ENCODE assay signal across 21 cellular contexts in genomic region chr9:95864852-95865580, GRCh38. TPM values are rescaled to one million over a fixed set of nuclear protein-coding genes. Genes with fewer than 3 reads are reported as not detected.
DNase-seq lines count a peak whose midpoint lies in the region; ATAC-seq, FAIRE-seq and TF ChIP-seq lines count a peak whose summit lies in the region.
"Had no signal": no experiment of that assay in that cellular context is flagged by ENCODE, and none has a peak within 500 bp of the region (broad histone marks: within the 10 kb centered on the region; RNA-seq: fewer than 3 reads in every experiment).

No MANE protein-coding gene starts in this region.

- TF ChIP-seq POLR2A in H54 (IDR thresholded peaks at IDR 0.05; ENCODE audit: low read depth, low read length): no peak

- ATAC-seq in activated T-cell treated with anti-CD3 and anti-CD28 coated beads, Interleukin-2, amount 50 U/mL, for 72 hours (replicated peaks in 1 of 2): peak; percentile 82 to 95
- ATAC-seq in stimulated activated naive B cell treated with anti-CD40 and anti-IgM and Interleukin-4, amounts not matched to agents 10 μg/mL and 1 μg/mL and 100 μg/mL, for 72 hours (replicated peaks): peak; percentile 48 to 81
- ATAC-seq: Right ventricle myocardium inferior had no signal

- no peak for DNase-seq in activated T-cell treated with anti-CD3 and anti-CD28 coated beads, Interleukin-2, amount 50 U/mL, for 72 hours
- DNase-seq in activated T-cell treated with anti-CD3 and anti-CD28 coated beads for 4 hours (no peak), H54 (ENCODE audit: insufficient read length, low spot score) (no peak), RCC 7860 (ENCODE audit: low spot score) (no peak), GDM1 (lab: John Stamatoyannopoulos, UW) (no peak), RWPE1 (ENCODE audit: low spot score) (no peak), HEK293T (ENCODE audit: extremely low spot score) (no peak)
- DNase-seq in stimulated activated naive B cell treated with anti-CD40 and anti-IgM and Interleukin-4, amounts not matched to agents 10 μg/mL and 1 μg/mL and 100 μg/mL, for 72 hours: no peak
- DNase-seq: ACHN, AML-193, COR-L47, GOT3, NCI-H1105 treated with DMSO at 0.1 percent for 48 hours, NCI-H1694 treated with DMSO at 0.1 percent for 48 hours, NCI-H226, NCI-H526 treated with DMSO at 0.1 percent for 48 hours, SK-N-SH, T-helper 1 cell had no signal

- POLR2A ChIA-PET in RWPE1 (lab: Yijun Ruan, JAX; ENCODE audit: low non-redundant PET) (no interaction called here), HEK293T (lab: Yijun Ruan, JAX) (interaction anchor here (1.5 kb wide), 1 partner anchor 9 kb away, joined by 3 read pairs; no protein-coding TSS in a partner anchor)

- H3K27ac ChIP-seq in RWPE1: no peak overlapping the region

- peak; percentile 93 for FAIRE-seq in H54 (lab: Jason Lieb, UNC)
- FAIRE-seq in RCC 7860 (lab: Jason Lieb, UNC): peak; percentile 4
- FAIRE-seq: GM18507 had no signal

- H3K36me3 Mint-ChIP-seq in activated T-cell treated with anti-CD3 and anti-CD28 coated beads, Interleukin-2, amount 50 U/mL, for 72 hours (ENCODE audit: insufficient read depth in 2 of 2): peaks cover 14 to 17% of the 10 kb centered on the region in 2 donors
- H3K36me3 Mint-ChIP-seq in stimulated activated naive B cell treated with anti-CD40 and anti-IgM and Interleukin-4, amounts not matched to agents 10 μg/mL and 1 μg/mL and 100 μg/mL, for 72 hours: peaks cover 23 to 33% of the 10 kb centered on the region in 2 donors

- peaks cover 8% of the 10 kb centered on the region for H3K4me1 Mint-ChIP-seq in activated T-cell treated with anti-CD3 and anti-CD28 coated beads, Interleukin-2, amount 50 U/mL, for 72 hours (ENCODE audit: low read depth)
- peaks cover under 1 to 1% of the 10 kb centered on the region in 2 donors for H3K4me1 Mint-ChIP-seq in stimulated activated naive B cell treated with anti-CD40 and anti-IgM and Interleukin-4, amounts not matched to agents 10 μg/mL and 1 μg/mL and 100 μg/mL, for 72 hours
- H3K4me1 Mint-ChIP-seq: CD14-positive monocyte had no signal

- CTCF ChIA-PET in RWPE1 (lab: Yijun Ruan, JAX) (interaction anchor here (0.7 kb wide), 2 partner anchors 25 to 56 kb away, joined by 3 read pairs; no protein-coding TSS in a partner anchor), HEK293T (lab: Yijun Ruan, JAX) (no interaction called here)

- peaks cover 9 to 12% of the 10 kb centered on the region in 2 donors for H3K9me3 Mint-ChIP-seq in activated T-cell treated with anti-CD3 and anti-CD28 coated beads, Interleukin-2, amount 50 U/mL, for 72 hours
- H3K9me3 Mint-ChIP-seq in stimulated activated naive B cell treated with anti-CD40 and anti-IgM and Interleukin-4, amounts not matched to agents 10 μg/mL and 1 μg/mL and 100 μg/mL, for 72 hours: peaks cover 16% of the 10 kb centered on the region in 2 donors

- H3K27ac Mint-ChIP-seq in activated T-cell treated with anti-CD3 and anti-CD28 coated beads, Interleukin-2, amount 50 U/mL, for 72 hours: no peak overlapping the region
- no peak overlapping the region for H3K27ac Mint-ChIP-seq in stimulated activated naive B cell treated with anti-CD40 and anti-IgM and Interleukin-4, amounts not matched to agents 10 μg/mL and 1 μg/mL and 100 μg/mL, for 72 hours
- H3K27ac Mint-ChIP-seq: CD14-positive monocyte had no signal

- H3K4me3 Mint-ChIP-seq in activated T-cell treated with anti-CD3 and anti-CD28 coated beads, Interleukin-2, amount 50 U/mL, for 72 hours: no peak overlapping the region
- no peak overlapping the region for H3K4me3 Mint-ChIP-seq in stimulated activated naive B cell treated with anti-CD40 and anti-IgM and Interleukin-4, amounts not matched to agents 10 μg/mL and 1 μg/mL and 100 μg/mL, for 72 hours
- H3K4me3 Mint-ChIP-seq: CD14-positive monocyte had no signal

- TF ChIP-seq CTCF in RWPE1 (conservative IDR thresholded peaks at IDR 0.05; ENCODE audit: low read depth): no peak

- no peaks in the 10 kb centered on the region for H3K27me3 Mint-ChIP-seq in activated T-cell treated with anti-CD3 and anti-CD28 coated beads, Interleukin-2, amount 50 U/mL, for 72 hours (ENCODE audit: low read depth)
- no peaks in the 10 kb centered on the region for H3K27me3 Mint-ChIP-seq in stimulated activated naive B cell treated with anti-CD40 and anti-IgM and Interleukin-4, amounts not matched to agents 10 μg/mL and 1 μg/mL and 100 μg/mL, for 72 hours

TF ChIP-seq in HEK293T, 16 proteins besides CTCF, POLR2A, EP300 and RAD21:
- TF ChIP-seq NFRKB (IDR thresholded peaks at IDR 0.05) (no peak), FOXM1 (IDR thresholded peaks at IDR 0.05; ENCODE audit: borderline replicate concordance) (no peak), TARDBP (IDR thresholded peaks at IDR 0.05) (no peak), BHLHE40 (IDR thresholded peaks at IDR 0.05; ENCODE audit: borderline replicate concordance) (no peak), SUZ12 (IDR thresholded peaks at IDR 0.05) (no peak), ZNF384 (IDR thresholded peaks at IDR 0.05) (no peak), FOXK2 (IDR thresholded peaks at IDR 0.05) (no peak), L3MBTL2 (conservative IDR thresholded peaks at IDR 0.05) (no peak), LEF1 (IDR thresholded peaks at IDR 0.05; ENCODE audit: borderline replicate concordance) (no peak), PKNOX1 (IDR thresholded peaks at IDR 0.05) (no peak), FOXA1 (IDR thresholded peaks at IDR 0.05) (no peak), HDGF (IDR thresholded peaks at IDR 0.05; ENCODE audit: borderline replicate concordance) (no peak), ARNT (IDR thresholded peaks at IDR 0.05) (no peak), CTBP1 (IDR thresholded peaks at IDR 0.05; ENCODE audit: borderline replicate concordance) (no peak)

RNA-seq across cellular contexts. Expression of gene ERCC6L2, which starts 10.5 kb away (rescaled TPM):
- total RNA-seq in activated T-cell treated with anti-CD3 and anti-CD28 coated beads, Interleukin-2, amount 50 U/mL, for 72 hours: 10 to 100 TPM; 24.1 to 30.7 TPM
